ENCODE assay signal across 9 cellular contexts in genomic region chr7:135150072-135150782, GRCh38. TPM values are rescaled to one million over a fixed set of nuclear protein-coding genes. Genes with fewer than 3 reads are reported as not detected.
DNase-seq lines count a peak whose midpoint lies in the region; ATAC-seq and TF ChIP-seq lines count a peak whose summit lies in the region.
"Had no signal": no experiment of that assay in that cellular context is flagged by ENCODE, and none has a peak within 500 bp of the region (broad histone marks: within the 10 kb centered on the region; RNA-seq: fewer than 3 reads in every experiment).

No MANE protein-coding gene starts in this region.

- H3K36me3 Mint-ChIP-seq in CD8-positive, alpha-beta memory T cell, result peaks cover 27 to 59% (median 34%) of the 10 kb centered on the region in 3 donors
- H3K36me3 Mint-ChIP-seq in T-helper 17 cell (ENCODE audit: low read depth) (peaks cover 15% of the 10 kb centered on the region), endothelial cell (ENCODE audit: low read depth, unreplicated experiment) (peaks cover 3% of the 10 kb centered on the region)

- no peak for DNase-seq in CD8-positive, alpha-beta memory T cell
- no peak for DNase-seq in T-helper 17 cell
- peak; percentile 65 to 67 for DNase-seq in gastrocnemius medialis
- DNase-seq in endothelial cell (ENCODE audit: low spot score), result no peak
- DNase-seq in AG20443 (ENCODE audit: low spot score), result no peak
- no peak for DNase-seq in PC-3
- DNase-seq: DND-41 had no signal

- H3K36me3 ChIP-seq in CD8-positive, alpha-beta memory T cell (ENCODE audit: insufficient read depth, low read length), result peaks cover 4% of the 10 kb centered on the region
- H3K36me3 ChIP-seq in gastroesophageal sphincter, result no peaks in the 10 kb centered on the region
- H3K36me3 ChIP-seq in gastrocnemius medialis, result peaks cover 0 to 16% of the 10 kb centered on the region in 2 donors
- no peaks in the 10 kb centered on the region for H3K36me3 ChIP-seq in PC-3 (ENCODE audit: low read depth, low read length)

- H3K9me2 ChIP-seq in PC-3 (replicated peaks; ENCODE audit: low read length), result no peaks in the 10 kb centered on the region

- TF ChIP-seq POLR2A in gastroesophageal sphincter (IDR thresholded peaks at IDR 0.05) (no peak), gastrocnemius medialis (IDR thresholded peaks at IDR 0.05) (peak; percentile 78 to 80)

- H3K4me3 ChIP-seq in CD8-positive, alpha-beta memory T cell (ENCODE audit: low read length), result peak overlapping the region; percentile 2
- H3K4me3 ChIP-seq in gastroesophageal sphincter (peak overlapping the region in 1 of 2 donors; percentile 11), gastrocnemius medialis (peak overlapping the region; percentile 74 to 79 (median 78)), PC-3 (ENCODE audit: low read length) (no peak overlapping the region)

- intact Hi-C loops in gastrocnemius medialis (cut with DNase I; ENCODE audit: low total_unique reads), result no loop called here
- intact Hi-C loops in PC-3 (cut with micrococcal nuclease), result no loop called here

- no peak overlapping the region for H3K9ac ChIP-seq in PC-3 (ENCODE audit: low read length)

- CTCF ChIA-PET in CD8-positive, alpha-beta memory T cell (lab: Charles Lee), result interaction anchor here (0.8 to 6.1 kb wide), 5 partner anchors 19 to 163 kb away, joined by 3 to 59 read pairs (median 4); partner anchors contain the start of genes AGBL3, CYREN and WDR91
- CTCF ChIA-PET in PC-3 (lab: Charles Lee), result no interaction called here

- in situ Hi-C loops in gastrocnemius medialis (cut with MboI; ENCODE audit: low sequenced_read_pairs in 4 of 4), result no loop called here

- no peak overlapping the region for H3K27ac ChIP-seq in CD8-positive, alpha-beta memory T cell (ENCODE audit: low read depth, low read length)
- H3K27ac ChIP-seq in gastroesophageal sphincter (peak overlapping the region in 3 of 4 donors; percentile 39 to 68 (median 48)), gastrocnemius medialis (peak overlapping the region; percentile 96 to 99 (median 98)), PC-3 (ENCODE audit: low read length) (no peak overlapping the region)

- H3K4me1 ChIP-seq in CD8-positive, alpha-beta memory T cell (ENCODE audit: insufficient read depth, low read length), result peaks cover 46% of the 10 kb centered on the region
- H3K4me1 ChIP-seq in gastroesophageal sphincter (peaks cover 0 to 53% (median 6%) of the 10 kb centered on the region in 3 donors), gastrocnemius medialis (peaks cover 48 to 62% of the 10 kb centered on the region in 2 donors), PC-3 (ENCODE audit: insufficient read depth, low read length) (peaks cover 22% of the 10 kb centered on the region)

- H3K79me2 ChIP-seq in PC-3 (ENCODE audit: low read length), result no peaks in the 10 kb centered on the region

- peak overlapping the region; percentile 89 to 96 (median 92) for H3K4me3 Mint-ChIP-seq in CD8-positive, alpha-beta memory T cell
- H3K4me3 Mint-ChIP-seq in T-helper 17 cell (peak overlapping the region; percentile 57), endothelial cell (ENCODE audit: unreplicated experiment) (no peak overlapping the region)

- H3K4me2 ChIP-seq in PC-3 (ENCODE audit: low read length), result no peak overlapping the region

- no peak for TF ChIP-seq CTCF in gastroesophageal sphincter (IDR thresholded peaks at IDR 0.05)
- TF ChIP-seq CTCF in gastrocnemius medialis (IDR thresholded peaks at IDR 0.05 in 4 of 5, conservative IDR thresholded peaks at IDR 0.05 in 1 of 5), result no peak
- no peak for TF ChIP-seq CTCF in endothelial cell (IDR thresholded peaks at IDR 0.05; ENCODE audit: unreplicated experiment)
- no peak for TF ChIP-seq CTCF in PC-3 (conservative IDR thresholded peaks at IDR 0.05; ENCODE audit: low read depth, low read length)

- no peak overlapping the region for H2AFZ ChIP-seq in PC-3 (ENCODE audit: low read length)

- H3K9me3 Mint-ChIP-seq in CD8-positive, alpha-beta memory T cell, result peaks cover 9 to 23% (median 20%) of the 10 kb centered on the region in 5 donors
- peaks cover 5% of the 10 kb centered on the region for H3K9me3 Mint-ChIP-seq in endothelial cell (ENCODE audit: unreplicated experiment)

- no peaks in the 10 kb centered on the region for H3K27me3 ChIP-seq in CD8-positive, alpha-beta memory T cell (ENCODE audit: insufficient read depth, low read length, poor library complexity, severe bottlenecking)
- H3K27me3 ChIP-seq in gastroesophageal sphincter, result no peaks in the 10 kb centered on the region
- no peaks in the 10 kb centered on the region for H3K27me3 ChIP-seq in gastrocnemius medialis
- no peaks in the 10 kb centered on the region for H3K27me3 ChIP-seq in PC-3 (ENCODE audit: low read length)

- H3K27me3 Mint-ChIP-seq in CD8-positive, alpha-beta memory T cell, result no peaks in the 10 kb centered on the region
- H3K27me3 Mint-ChIP-seq in T-helper 17 cell (no peaks in the 10 kb centered on the region), endothelial cell (ENCODE audit: unreplicated experiment) (peaks cover 3% of the 10 kb centered on the region)

- peak overlapping the region; percentile 12 to 98 (median 73) for H3K27ac Mint-ChIP-seq in CD8-positive, alpha-beta memory T cell
- H3K27ac Mint-ChIP-seq in T-helper 17 cell (peak overlapping the region; percentile 99), endothelial cell (ENCODE audit: unreplicated experiment) (no peak overlapping the region)

- H3K4me1 Mint-ChIP-seq in CD8-positive, alpha-beta memory T cell, result peaks cover 78 to 92% (median 91%) of the 10 kb centered on the region in 3 donors
- H3K4me1 Mint-ChIP-seq in T-helper 17 cell, result peaks cover 50% of the 10 kb centered on the region
- H3K4me1 Mint-ChIP-seq in endothelial cell (ENCODE audit: unreplicated experiment), result peaks cover 6% of the 10 kb centered on the region

- WGBS in gastroesophageal sphincter (ENCODE audit: low coverage in 1 of 2), 2 donors, result 51 to 53% methylated on average over 4 to 8 of the region's 8 CpGs

- no peaks in the 10 kb centered on the region for H3F3A ChIP-seq in PC-3 (ENCODE audit: low read length, unreplicated experiment)

- ATAC-seq in T-helper 17 cell (no peak), gastroesophageal sphincter (no peak), gastrocnemius medialis (peak; percentile 5 to 30), PC-3 (no peak), HG02981 (IDR thresholded peaks at IDR 0.05; ENCODE audit: unreplicated experiment) (no peak)

- peaks cover 3% of the 10 kb centered on the region for H3K9me3 ChIP-seq in CD8-positive, alpha-beta memory T cell (ENCODE audit: low read length)
- H3K9me3 ChIP-seq in T-helper 17 cell (ENCODE audit: control insufficient read depth, low read length, poor library complexity, severe bottlenecking) (peaks cover 2% of the 10 kb centered on the region), gastroesophageal sphincter (no peaks in the 10 kb centered on the region), gastrocnemius medialis (no peaks in the 10 kb centered on the region), PC-3 (ENCODE audit: low read length) (no peaks in the 10 kb centered on the region)

- TF ChIP-seq EP300 in gastroesophageal sphincter (IDR thresholded peaks at IDR 0.05), result no peak

- H4K20me1 ChIP-seq in PC-3 (ENCODE audit: low read length), result no peaks in the 10 kb centered on the region

- BruUV-seq in PC-3 (replicated peaks; lab: Mats Ljungman, UMichigan), result no TSS peak

- POLR2A ChIA-PET in CD8-positive, alpha-beta memory T cell (lab: Charles Lee), result no interaction called here
- POLR2A ChIA-PET in PC-3 (lab: Charles Lee; ENCODE audit: unreplicated experiment), result no interaction called here

RNA-seq across cellular contexts. Expression of gene TMEM140, which starts 2.4 kb away (rescaled TPM):
- total RNA-seq in CD8-positive, alpha-beta memory T cell, result 1 to 10 TPM; 6.6 to 7.0 TPM
- polyA plus RNA-seq in CD8-positive, alpha-beta memory T cell, result 34.4 TPM
- total RNA-seq in T-helper 17 cell (10 to 100 TPM; 24.5 to 55.2 TPM), gastroesophageal sphincter (10 to 100 TPM in 3 of 4 donors, 1 to 10 TPM in 1; 9.3 to 21.8 (median 16.0) TPM), gastrocnemius medialis (100 to 1,000 TPM; 116 to 179 (median 145) TPM), endothelial cell (ENCODE audit: unreplicated experiment) (not detected), PC-3 (2014; rRNA removed) (0.52 TPM in 1 of 2 replicates, not detected in the other)

RNA-seq across cellular contexts. Expression of gene CYREN, which starts 20.3 kb away (rescaled TPM):
- 10 to 100 TPM; 77.2 to 79.9 TPM for total RNA-seq in CD8-positive, alpha-beta memory T cell
- 45.4 TPM for polyA plus RNA-seq in CD8-positive, alpha-beta memory T cell
- total RNA-seq in T-helper 17 cell (10 to 100 TPM; 21.0 to 23.2 TPM), gastroesophageal sphincter (10 to 100 TPM; 37.0 to 60.3 (median 49.7) TPM), gastrocnemius medialis (10 to 100 TPM; 11.8 to 51.5 (median 20.4) TPM), endothelial cell (ENCODE audit: unreplicated experiment) (38.1 TPM), PC-3 (2014; rRNA removed) (48.2 and 66.8 TPM in 2 replicates)

Comparison
In these comparisons a context has a peak if more than half of its experiments do, and no peak if none do; other contexts are left out.
1. DNase-seq: peak in gastrocnemius medialis (2 of 2); none in CD8-positive, alpha-beta memory T cell (0 of 5), T-helper 17 cell (0 of 3), endothelial cell (single experiment), AG20443 (single experiment) and PC-3 (single experiment).
2. H3K27ac ChIP-seq: peak in gastroesophageal sphincter (3 of 4) and gastrocnemius medialis (4 of 4); none in CD8-positive, alpha-beta memory T cell (single experiment) and PC-3 (single experiment).
3. ATAC-seq: peak in gastrocnemius medialis (2 of 2); none in T-helper 17 cell (single experiment), gastroesophageal sphincter (single experiment), PC-3 (single experiment) and HG02981 (single experiment).
4. POLR2A ChIP-seq: peak in gastrocnemius medialis (2 of 2); none in gastroesophageal sphincter (0 of 2).